In the genomic region with DNA sequence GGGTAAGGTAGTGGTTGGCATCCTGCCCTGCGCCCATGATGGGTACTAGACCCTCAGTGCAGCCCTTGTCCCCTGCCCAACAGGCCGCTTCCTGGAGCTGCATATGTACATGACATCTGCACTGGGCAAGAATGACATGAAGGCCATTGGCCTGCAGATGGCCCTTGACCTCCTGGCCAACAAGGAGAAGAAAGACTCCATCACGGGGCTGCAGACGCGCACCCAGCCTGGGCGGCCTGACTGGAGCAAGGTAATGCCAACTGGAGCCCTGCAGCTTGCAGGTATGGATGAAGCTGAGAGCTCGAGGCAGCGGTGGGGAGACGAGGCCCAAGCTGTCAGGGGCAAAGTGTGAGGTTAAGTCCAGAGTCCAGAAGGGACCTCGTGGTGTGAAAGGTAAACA, we compare ENCODE assay signal across 3 cellular contexts.
TF ChIP-seq lines count a peak whose summit lies in the region.

No MANE protein-coding gene starts in this region.

TF ChIP-seq in liver, 16 proteins besides CTCF, POLR2A, EP300 and RAD21:
- TF ChIP-seq HNF4A (conservative IDR thresholded peaks at IDR 0.05): peak; percentile 13 to 27
- no peak for TF ChIP-seq HNF4G (IDR thresholded peaks at IDR 0.05)

TF ChIP-seq in HepG2, 621 proteins besides CTCF, POLR2A, EP300 and RAD21:
- TF ChIP-seq ZNF44 (CRISPR knock-in tag; IDR thresholded peaks at IDR 0.05) (no peak), FOXA3 (CRISPR knock-in tag; IDR thresholded peaks at IDR 0.05) (no peak), ZNF18 (CRISPR knock-in tag; IDR thresholded peaks at IDR 0.05; ENCODE audit: insufficient replicate concordance) (no peak), MYC (CRISPR knock-in tag; IDR thresholded peaks at IDR 0.05; ENCODE audit: borderline replicate concordance) (no peak), ZKSCAN1 (IDR thresholded peaks at IDR 0.05; ENCODE audit: low read length) (no peak), ZSCAN20 (CRISPR knock-in tag; IDR thresholded peaks at IDR 0.05; ENCODE audit: borderline replicate concordance) (no peak), ZNF75D (CRISPR knock-in tag; IDR thresholded peaks at IDR 0.05; ENCODE audit: borderline replicate concordance) (no peak), ZBTB26 (CRISPR knock-in tag; IDR thresholded peaks at IDR 0.05; ENCODE audit: borderline replicate concordance) (no peak), ZNF761 (CRISPR knock-in tag; conservative IDR thresholded peaks at IDR 0.05) (no peak), HOXD1 (CRISPR knock-in tag; IDR thresholded peaks at IDR 0.05) (no peak)

TF ChIP-seq in WTC11, 78 proteins besides CTCF, POLR2A, EP300 and RAD21:
- TF ChIP-seq HMGA2 (CRISPR knock-in tag; IDR thresholded peaks at IDR 0.05): no peak
- 0 out of 2 replicates have a peak, but pooled peaks have one; percentile 36 for TF ChIP-seq JUN (CRISPR knock-in tag; IDR thresholded peaks at IDR 0.05)
- no peak for TF ChIP-seq TP53 (CRISPR knock-in tag; IDR thresholded peaks at IDR 0.05)
- no peak for TF ChIP-seq ZNF416 (CRISPR knock-in tag; IDR thresholded peaks at IDR 0.05)
